20 cellular contexts compared by ENCODE assay signal in genomic region chr3:31714512-31714894, GRCh38.
DNase-seq lines count a peak whose midpoint lies in the region; ATAC-seq, FAIRE-seq and TF ChIP-seq lines count a peak whose summit lies in the region.
"Had no signal": no experiment of that assay in that cellular context is flagged by ENCODE, and none has a peak within 500 bp of the region (broad histone marks: within the 10 kb centered on the region; RNA-seq: fewer than 3 reads in every experiment).

No MANE protein-coding gene starts in this region.

- CTCF ChIA-PET in Caco-2 (lab: Charles Lee) (no interaction called here), activated B cell treated with CpG ODN at 0.5 μM for 24 hours (lab: Charles Lee) (no interaction called here), A673 (lab: Charles Lee) (no interaction called here)

- no peak overlapping the region for H3K4me3 ChIP-seq in Caco-2 (ENCODE audit: low read depth, low read length)
- H3K4me3 ChIP-seq in A673 (ENCODE audit: low read depth, low read length, poor library complexity, severe bottlenecking), result no peak overlapping the region
- H3K4me3 ChIP-seq: A549, HAP-1 had no signal

- no peak for ATAC-seq in activated B cell treated with CpG ODN at 0.5 μM for 24 hours (ENCODE audit: low read depth)
- no peak for ATAC-seq in memory B cell (ENCODE audit: low read depth)
- ATAC-seq in stimulated activated memory B cell treated with anti-CD40 and anti-IgM and Interleukin-4, amounts not matched to agents 10 μg/mL and 1 μg/mL and 100 μg/mL, for 72 hours, result no peak
- no peak for ATAC-seq in HG03045 (IDR thresholded peaks at IDR 0.05; ENCODE audit: unreplicated experiment)
- ATAC-seq in HG03139 (IDR thresholded peaks at IDR 0.05; ENCODE audit: unreplicated experiment), result no peak
- ATAC-seq: A549; CD8-positive, alpha-beta T cell; HepG2 had no signal

- H3K9me3 Mint-ChIP-seq in Caco-2 (ENCODE audit: unreplicated experiment) (peaks cover 19% of the 10 kb centered on the region), activated B cell treated with CpG ODN at 0.5 μM for 24 hours (peaks cover 3% of the 10 kb centered on the region), memory B cell (peaks cover 4% of the 10 kb centered on the region)
- H3K9me3 Mint-ChIP-seq in stimulated activated memory B cell treated with anti-CD40 and anti-IgM and Interleukin-4, amounts not matched to agents 10 μg/mL and 1 μg/mL and 100 μg/mL, for 72 hours, result peaks cover 8% of the 10 kb centered on the region

- no peak for FAIRE-seq in H54 (lab: Jason Lieb, UNC)
- FAIRE-seq: A549, GM12892, GM19239, HepG2, HTR-8/SVneo had no signal

- intact Hi-C loops in Caco-2 (cut with micrococcal nuclease; ENCODE audit: unreplicated experiment), result no loop called here
- intact Hi-C loops in activated B cell treated with CpG ODN at 0.5 μM for 24 hours (cut with micrococcal nuclease), result loop anchor here (10.0 kb wide), 1 partner anchor 160 kb away; no protein-coding TSS in a partner anchor
- intact Hi-C loops in A673 (cut with micrococcal nuclease; ENCODE audit: unreplicated experiment), result no loop called here

- TF ChIP-seq POLR2A in H54 (IDR thresholded peaks at IDR 0.05; ENCODE audit: low read depth, low read length), result no peak

- H3K36me3 ChIP-seq in Caco-2 (ENCODE audit: control insufficient read depth, insufficient read depth, low read length) (peaks cover 1% of the 10 kb centered on the region; the same call in 1 of the 2 replicates), A673 (ENCODE audit: insufficient read depth, low read length, poor library complexity, severe bottlenecking) (no peaks in the 10 kb centered on the region)
- H3K36me3 ChIP-seq: HAP-1 had no signal

- no peak overlapping the region for H3K27ac ChIP-seq in A673 (ENCODE audit: low read depth, low read length, poor library complexity, severe bottlenecking)
- H3K27ac ChIP-seq: A549 had no signal

- H3K4me3 Mint-ChIP-seq in Caco-2 (ENCODE audit: unreplicated experiment) (no peak overlapping the region), activated B cell treated with CpG ODN at 0.5 μM for 24 hours (no peak overlapping the region), memory B cell (no peak overlapping the region)
- no peak overlapping the region for H3K4me3 Mint-ChIP-seq in stimulated activated memory B cell treated with anti-CD40 and anti-IgM and Interleukin-4, amounts not matched to agents 10 μg/mL and 1 μg/mL and 100 μg/mL, for 72 hours
- H3K4me3 Mint-ChIP-seq: CD8-positive, alpha-beta T cell had no signal

- TF ChIP-seq CTCF in Caco-2 (IDR thresholded peaks at IDR 0.05; ENCODE audit: insufficient read depth in 1 of 2, low read depth in 1 of 2, low read length in 1 of 2, severe bottlenecking in 1 of 2, unreplicated experiment in 1 of 2), result no peak
- TF ChIP-seq CTCF in activated B cell treated with CpG ODN at 0.5 μM for 24 hours (IDR thresholded peaks at IDR 0.05), result no peak
- TF ChIP-seq CTCF in A673 (conservative IDR thresholded peaks at IDR 0.05; ENCODE audit: low read depth, low read length), result no peak

- no peaks in the 10 kb centered on the region for H3K9me3 ChIP-seq in Caco-2
- no peaks in the 10 kb centered on the region for H3K9me3 ChIP-seq in A673 (ENCODE audit: low read depth, low read length, poor library complexity, severe bottlenecking)
- H3K9me3 ChIP-seq: A549, HAP-1 had no signal

- no peaks in the 10 kb centered on the region for H3K27me3 ChIP-seq in Caco-2 (replicated peaks; ENCODE audit: control insufficient read depth, insufficient read depth, low read length)
- H3K27me3 ChIP-seq in A673 (replicated peaks; ENCODE audit: insufficient read depth, low read depth, low read length, poor library complexity), result no peaks in the 10 kb centered on the region

- H3K4me1 ChIP-seq in Caco-2, result no peaks in the 10 kb centered on the region
- H3K4me1 ChIP-seq in A673 (ENCODE audit: insufficient read depth, low read length, poor library complexity, severe bottlenecking), result no peaks in the 10 kb centered on the region
- H3K4me1 ChIP-seq: A549, HAP-1 had no signal

- DNase-seq in Caco-2 (no peak), activated B cell treated with CpG ODN at 0.5 μM for 24 hours (no peak), memory B cell (ENCODE audit: low spot score in 2 of 2) (no peak), A673 (ENCODE audit: low spot score) (no peak), H54 (ENCODE audit: insufficient read length, low spot score) (no peak)
- DNase-seq: C1 segment of cervical spinal cord; CD8-positive, alpha-beta T cell; COR-L47; DND-41; GDM1; GOT3 had no signal

- no peaks in the 10 kb centered on the region for H3K27me3 Mint-ChIP-seq in Caco-2 (ENCODE audit: insufficient read depth, unreplicated experiment)
- H3K27me3 Mint-ChIP-seq in activated B cell treated with CpG ODN at 0.5 μM for 24 hours, result no peaks in the 10 kb centered on the region
- no peaks in the 10 kb centered on the region for H3K27me3 Mint-ChIP-seq in memory B cell
- H3K27me3 Mint-ChIP-seq in stimulated activated memory B cell treated with anti-CD40 and anti-IgM and Interleukin-4, amounts not matched to agents 10 μg/mL and 1 μg/mL and 100 μg/mL, for 72 hours, result no peaks in the 10 kb centered on the region

- POLR2A ChIA-PET in Caco-2 (lab: Charles Lee), result no interaction called here
- POLR2A ChIA-PET in activated B cell treated with CpG ODN at 0.5 μM for 24 hours (lab: Charles Lee), result no interaction called here
- POLR2A ChIA-PET in A673 (lab: Charles Lee; ENCODE audit: low non-redundant PET), result no interaction called here

- H3K27ac Mint-ChIP-seq in Caco-2 (ENCODE audit: unreplicated experiment) (peak overlapping the region; percentile 8), activated B cell treated with CpG ODN at 0.5 μM for 24 hours (peak overlapping the region; percentile 57), memory B cell (peak overlapping the region; percentile 67)
- peak overlapping the region; percentile 2 for H3K27ac Mint-ChIP-seq in stimulated activated memory B cell treated with anti-CD40 and anti-IgM and Interleukin-4, amounts not matched to agents 10 μg/mL and 1 μg/mL and 100 μg/mL, for 72 hours
- H3K27ac Mint-ChIP-seq: CD8-positive, alpha-beta T cell had no signal

- H3K36me3 Mint-ChIP-seq in Caco-2 (ENCODE audit: insufficient read depth, unreplicated experiment) (peaks cover 16% of the 10 kb centered on the region), activated B cell treated with CpG ODN at 0.5 μM for 24 hours (ENCODE audit: low read depth) (peaks cover 73% of the 10 kb centered on the region), memory B cell (peaks cover 49% of the 10 kb centered on the region)
- H3K36me3 Mint-ChIP-seq in stimulated activated memory B cell treated with anti-CD40 and anti-IgM and Interleukin-4, amounts not matched to agents 10 μg/mL and 1 μg/mL and 100 μg/mL, for 72 hours, result peaks cover 56% of the 10 kb centered on the region
- H3K36me3 Mint-ChIP-seq: CD8-positive, alpha-beta T cell had no signal

- H3K4me1 Mint-ChIP-seq in Caco-2 (ENCODE audit: low read depth, unreplicated experiment) (no peaks in the 10 kb centered on the region), activated B cell treated with CpG ODN at 0.5 μM for 24 hours (peaks cover 57% of the 10 kb centered on the region), memory B cell (peaks cover 43% of the 10 kb centered on the region)
- peaks cover 51% of the 10 kb centered on the region for H3K4me1 Mint-ChIP-seq in stimulated activated memory B cell treated with anti-CD40 and anti-IgM and Interleukin-4, amounts not matched to agents 10 μg/mL and 1 μg/mL and 100 μg/mL, for 72 hours

- BruUV-seq in Caco-2 (replicated peaks; lab: Mats Ljungman, UMichigan), result no TSS peak
- no TSS peak for BruUV-seq in A673 (replicated peaks; lab: Mats Ljungman, UMichigan)

Comparison
In these comparisons a context has a peak if more than half of its experiments do, and no peak if none do; other contexts are left out.
1. H3K27ac Mint-ChIP-seq: peak in every context shown above with its lines; median percentile 67 in memory B cell; 57 in activated B cell treated with CpG ODN at 0.5 μM for 24 hours; 8 in Caco-2; 2 in stimulated activated memory B cell treated with anti-CD40 and anti-IgM and Interleukin-4, amounts not matched to agents 10 μg/mL and 1 μg/mL and 100 μg/mL, for 72 hours.